Comparison of ENCODE assay signal across 29 cellular contexts in genomic region chr1:63664742-63665141, GRCh38.
"Had no signal": no experiment of that assay in that cellular context is flagged by ENCODE, and none has a peak within 500 bp of the region (broad histone marks: within the 10 kb centered on the region; RNA-seq: fewer than 3 reads in every experiment).

No MANE protein-coding gene starts in this region.

- H3K27me3 ChIP-seq: left lung, neural progenitor cell, neutrophil, ovary, right atrium auricular region, spleen, stomach, testis, thyroid gland, transverse colon, upper lobe of left lung had no signal

- FAIRE-seq: islet of Langerhans, kidney had no signal

- H3K36me3 ChIP-seq: neural progenitor cell, neutrophil, ovary, thyroid gland had no signal

- H3K4me1 ChIP-seq: left lung, lower lobe of right lung, neural progenitor cell, spleen, testis, transverse colon, upper lobe of left lung had no signal

- H2AFZ ChIP-seq: neural progenitor cell had no signal

- H3K4me3 ChIP-seq: left lung, lower lobe of right lung, neural progenitor cell, ovary, right atrium auricular region, skin epidermis, spleen, stomach, testis, thyroid gland, transverse colon, upper lobe of left lung had no signal

- ATAC-seq: left lung; lower lobe of right lung; natural killer cell; sciatic nerve; stimulated activated naive B cell treated with anti-CD40 and anti-IgM and Interleukin-4, amounts not matched to agents 10 μg/mL and 1 μg/mL and 100 μg/mL, for 72 hours; stimulated activated naive CD8-positive, alpha-beta T cell treated with anti-CD3 and anti-CD28 coated beads, Interleukin-15, Interleukin-2, amounts not matched to agents 100 U/mL and 50 U/mL, for 24 hours had no signal

- H3K4me2 ChIP-seq: neural progenitor cell had no signal

- DNase-seq: hypothalamus; immature natural killer cell; kidney; left colon; left lung; lower lobe of right lung; mammary epithelial cell; mesendoderm; naive B cell; natural killer cell; nephron progenitor cell; occipital lobe; ovary; spleen; stimulated activated CD4-positive, alpha-beta T cell treated with anti-CD3 and anti-CD28 coated beads, Interleukin-1b, Interleukin-23, amount 100 ng/mL, for 48 hours; stimulated activated CD4-positive, alpha-beta T cell treated with anti-CD3 and anti-CD28 coated beads, Interleukin-2, amount 100 ng/mL, for 48 hours; stimulated activated naive B cell treated with anti-CD40 and anti-IgM and Interleukin-4, amounts not matched to agents 10 μg/mL and 1 μg/mL and 100 μg/mL, for 72 hours; stimulated activated naive CD8-positive, alpha-beta T cell treated with anti-CD3 and anti-CD28 coated beads, Interleukin-15, Interleukin-2, amounts not matched to agents 100 U/mL and 50 U/mL, for 24 hours; stomach; testis; thyroid gland; transverse colon; upper lobe of left lung had no signal

- H3K9me3 ChIP-seq: lower lobe of right lung, neutrophil, ovary, right atrium auricular region, testis, thyroid gland had no signal

- H3K9ac ChIP-seq: neural progenitor cell had no signal

- H3K27ac ChIP-seq: left lung, lower lobe of right lung, neural progenitor cell, neutrophil, ovary, right atrium auricular region, spleen, stomach, testis, thyroid gland, transverse colon, upper lobe of left lung had no signal
